In genomic region chr2:134261398-134262131, GRCh38 we compare ENCODE assay signal across 8 cellular contexts. TPM values are rescaled to one million over a fixed set of nuclear protein-coding genes. Genes with fewer than 3 reads are reported as not detected.
A peak's percentile ranks its signal among the peaks of the same experiment; 100 is the strongest.
DNase-seq lines count a peak whose midpoint lies in the region; ATAC-seq and TF ChIP-seq lines count a peak whose summit lies in the region.

No MANE protein-coding gene starts in this region.

- no peaks in the 10 kb centered on the region for H3K36me3 ChIP-seq in upper lobe of right lung

- TF ChIP-seq CTCF in CD4-positive, alpha-beta T cell (IDR thresholded peaks at IDR 0.05) = no peak
- no peak for TF ChIP-seq CTCF in fibroblast of pulmonary artery (IDR thresholded peaks at IDR 0.05; ENCODE audit: low read length, missing control alignments)
- TF ChIP-seq CTCF in upper lobe of right lung (IDR thresholded peaks at IDR 0.05) = no peak
- TF ChIP-seq CTCF in MCF 10A (IDR thresholded peaks at IDR 0.05; ENCODE audit: unreplicated experiment) = no peak
- no peak for TF ChIP-seq CTCF in GM13976 (IDR thresholded peaks at IDR 0.05; ENCODE audit: borderline replicate concordance, control extremely low read depth, extremely low read depth, insufficient read depth, missing control alignments)

- POLR2A ChIA-PET in CD4-positive, alpha-beta T cell (lab: Charles Lee) = interaction anchor here (0.7 to 1.7 kb wide), 9 partner anchors 8 to 142 kb away, joined by 3 to 5 read pairs (median 4); partner anchors contain the start of gene MGAT5
- POLR2A ChIA-PET in MCF 10A (lab: Yijun Ruan, JAX) = no interaction called here

- H3K27me3 ChIP-seq in CD4-positive, alpha-beta T cell (ENCODE audit: control insufficient read depth, insufficient read depth, low read length) = no peaks in the 10 kb centered on the region
- H3K27me3 ChIP-seq in upper lobe of right lung = no peaks in the 10 kb centered on the region

- CTCF ChIA-PET in CD4-positive, alpha-beta T cell (lab: Charles Lee) = interaction anchor here (1.2 to 2.4 kb wide), 3 partner anchors 16 to 143 kb away, joined by 3 to 9 read pairs (median 7); no protein-coding TSS in a partner anchor
- CTCF ChIA-PET in MCF 10A (lab: Yijun Ruan, JAX) = interaction anchor here (0.5 to 2.7 kb wide), 4 partner anchors 16 to 143 kb away, joined by 3 to 16 read pairs (median 6); no protein-coding TSS in a partner anchor

- no peaks in the 10 kb centered on the region for H3K9me3 Mint-ChIP-seq in CD4-positive, alpha-beta T cell
- H3K9me3 Mint-ChIP-seq in MCF 10A (ENCODE audit: unreplicated experiment) = no peaks in the 10 kb centered on the region

- no peak for ATAC-seq in CD4-positive, alpha-beta T cell (ENCODE audit: poor library complexity)
- ATAC-seq in GM21447 (IDR thresholded peaks at IDR 0.05; ENCODE audit: unreplicated experiment) = peak; percentile 56
- ATAC-seq in upper lobe of right lung = peak; percentile 45

- H3K27me3 Mint-ChIP-seq in CD4-positive, alpha-beta T cell = no peaks in the 10 kb centered on the region
- H3K27me3 Mint-ChIP-seq in MCF 10A (ENCODE audit: insufficient read depth, unreplicated experiment) = no peaks in the 10 kb centered on the region

- peak overlapping the region; percentile 91 for H3K27ac Mint-ChIP-seq in CD4-positive, alpha-beta T cell
- no peak overlapping the region for H3K27ac Mint-ChIP-seq in MCF 10A (ENCODE audit: low read depth, unreplicated experiment)

- peaks cover 7% of the 10 kb centered on the region for H3K36me3 Mint-ChIP-seq in CD4-positive, alpha-beta T cell (ENCODE audit: low read depth)
- peaks cover 4% of the 10 kb centered on the region for H3K36me3 Mint-ChIP-seq in MCF 10A (ENCODE audit: insufficient read depth, unreplicated experiment)

- no peak for DNase-seq in CD4-positive, alpha-beta T cell
- DNase-seq in KBM-7 (peak; percentile 25), fibroblast of pulmonary artery (ENCODE audit: low read depth) (peak; percentile 49), upper lobe of right lung (no peak), NCI-H748 treated with DMSO at 0.1 percent for 48 hours (lab: John Stamatoyannopoulos, UW) (no peak), MCF 10A (ENCODE audit: unreplicated experiment) (no peak), GM13976 (ENCODE audit: low spot score) (no peak)

- in situ Hi-C loops in KBM-7 (cut with MboI; ENCODE audit: low pct_unique_long_range_greater_than_20kb, low sequenced_read_pairs) (no loop called here), GM13976 (cut with MboI; ENCODE audit: low sequenced_read_pairs, unreplicated experiment) (no loop called here)

- BruUV-seq in MCF 10A (replicated peaks; lab: Mats Ljungman, UMichigan) = no TSS peak

- intact Hi-C loops in CD4-positive, alpha-beta T cell (cut with DNase I, micrococcal nuclease) = no loop called here
- intact Hi-C loops in upper lobe of right lung (cut with DNase I) = no loop called here
- intact Hi-C loops in MCF 10A (cut with micrococcal nuclease) = no loop called here

- H3K4me3 Mint-ChIP-seq in CD4-positive, alpha-beta T cell = peak overlapping the region; percentile 36
- H3K4me3 Mint-ChIP-seq in MCF 10A (ENCODE audit: unreplicated experiment) = no peak overlapping the region

- H3K4me1 Mint-ChIP-seq in CD4-positive, alpha-beta T cell (ENCODE audit: low read depth) = peaks cover 81% of the 10 kb centered on the region
- H3K4me1 Mint-ChIP-seq in MCF 10A (ENCODE audit: insufficient read depth, unreplicated experiment) = peaks cover 6% of the 10 kb centered on the region

- H3K9me3 ChIP-seq in CD4-positive, alpha-beta T cell (ENCODE audit: control insufficient read depth, low read length) = no peaks in the 10 kb centered on the region
- no peaks in the 10 kb centered on the region for H3K9me3 ChIP-seq in upper lobe of right lung

- peaks cover 30% of the 10 kb centered on the region for H3K4me1 ChIP-seq in upper lobe of right lung

- H3K27ac ChIP-seq in CD4-positive, alpha-beta T cell (ENCODE audit: low read depth, low read length) = no peak overlapping the region
- H3K27ac ChIP-seq in upper lobe of right lung = peak overlapping the region; percentile 7

- H3K4me3 ChIP-seq in fibroblast of pulmonary artery (replicated peaks; ENCODE audit: low read depth, low read length) (no peak overlapping the region), upper lobe of right lung (no peak overlapping the region)

RNA-seq across cellular contexts. Expression of gene MGAT5, which starts 7.7 kb away (rescaled TPM):
- total RNA-seq in CD4-positive, alpha-beta T cell = 10 to 100 TPM; 77.5 to 77.8 TPM
- total RNA-seq in upper lobe of right lung (54.4 TPM), MCF 10A (2022) (22.2 and 32.3 TPM in 2 replicates)

Comparison
In these comparisons a context has a peak if more than half of its experiments do, and no peak if none do; other contexts are left out.
1. DNase-seq: peak in KBM-7 (single experiment) and fibroblast of pulmonary artery (single experiment); none in CD4-positive, alpha-beta T cell (0 of 10), upper lobe of right lung (single experiment), NCI-H748 treated with DMSO at 0.1 percent for 48 hours (single experiment), MCF 10A (single experiment) and GM13976 (single experiment).